8 cellular contexts compared by ENCODE assay signal in genomic region chr13:57629821-57630235, GRCh38. TPM values are rescaled to one million over a fixed set of nuclear protein-coding genes. Genes with fewer than 3 reads are reported as not detected.
DNase-seq lines count a peak whose midpoint lies in the region; ATAC-seq, FAIRE-seq and TF ChIP-seq lines count a peak whose summit lies in the region.

No MANE protein-coding gene starts in this region.

- no peak for TF ChIP-seq EP300 in SK-N-SH (IDR thresholded peaks at IDR 0.05; ENCODE audit: borderline replicate concordance in 1 of 2, low read depth in 1 of 2, low read length in 1 of 2)

- H3K4me1 Mint-ChIP-seq in CD4-positive, alpha-beta memory T cell = peaks cover 24 to 60% (median 42%) of the 10 kb centered on the region in 4 donors

- peaks cover 0 to 20% (median 4%) of the 10 kb centered on the region in 8 donors for H3K9me3 Mint-ChIP-seq in CD4-positive, alpha-beta memory T cell

- POLR2A ChIA-PET in CD4-positive, alpha-beta memory T cell (lab: Charles Lee; ENCODE audit: partially characterized antibody) = no interaction called here
- POLR2A ChIA-PET in SK-N-SH (lab: Yijun Ruan, JAX) = no interaction called here

- CTCF ChIA-PET in CD4-positive, alpha-beta memory T cell (lab: Charles Lee; ENCODE audit: partially characterized antibody) = interaction anchor here (0.9 kb wide), 1 partner anchor 10 kb away, joined by 3 read pairs; no protein-coding TSS in a partner anchor
- CTCF ChIA-PET in SK-N-SH (lab: Yijun Ruan, JAX) = interaction anchor here (0.8 to 3.4 kb wide), 4 partner anchors 41 to 1331 kb away, joined by 3 to 20 read pairs (median 4); no protein-coding TSS in a partner anchor

- H3K79me2 ChIP-seq in SK-N-SH (ENCODE audit: insufficient read depth) = no peaks in the 10 kb centered on the region
- no peaks in the 10 kb centered on the region for H3K79me2 ChIP-seq in smooth muscle cell (ENCODE audit: low read depth)

- ATAC-seq in HG02870 (IDR thresholded peaks at IDR 0.05; ENCODE audit: unreplicated experiment) = peak; percentile 36
- no peak for ATAC-seq in GM18858 (IDR thresholded peaks at IDR 0.05; ENCODE audit: unreplicated experiment)

- DNase-seq in CD4-positive, alpha-beta memory T cell = peak; percentile 40 to 58 (median 52)
- DNase-seq in SK-N-SH (peak; percentile 95), coronary artery (ENCODE audit: low spot score) (peak; percentile 82), kidney (peak; percentile 88), smooth muscle cell (lab: John Stamatoyannopoulos, UW; ENCODE audit: unreplicated experiment) (peak; percentile 66), NCI-H128 (lab: John Stamatoyannopoulos, UW; ENCODE audit: unreplicated experiment) (no peak)

- peaks cover 4% of the 10 kb centered on the region for H3K27me3 ChIP-seq in CD4-positive, alpha-beta memory T cell (ENCODE audit: insufficient read depth, low read length)
- H3K27me3 ChIP-seq in SK-N-SH (ENCODE audit: insufficient read depth) (peaks cover 35% of the 10 kb centered on the region), smooth muscle cell (ENCODE audit: low read depth) (peaks cover 43% of the 10 kb centered on the region)

- TF ChIP-seq CTCF in SK-N-SH (IDR thresholded peaks at IDR 0.05) (no peak), coronary artery (IDR thresholded peaks at IDR 0.05) (no peak), kidney (IDR thresholded peaks at IDR 0.05; ENCODE audit: borderline replicate concordance, extremely low read depth, insufficient read depth) (no peak), smooth muscle cell (IDR thresholded peaks at IDR 0.05; ENCODE audit: borderline replicate concordance, insufficient read depth, poor library complexity, severe bottlenecking) (no peak)

- H4K20me1 ChIP-seq in SK-N-SH (ENCODE audit: insufficient read depth) (no peaks in the 10 kb centered on the region), smooth muscle cell (ENCODE audit: low read depth) (peaks cover 38% of the 10 kb centered on the region)

- peaks cover 7% of the 10 kb centered on the region for H3F3A ChIP-seq in SK-N-SH (replicated peaks; ENCODE audit: insufficient read depth)
- H3F3A ChIP-seq in smooth muscle cell (ENCODE audit: low read depth) = peaks cover 8% of the 10 kb centered on the region

- H3K36me3 Mint-ChIP-seq in CD4-positive, alpha-beta memory T cell = peaks cover 0 to 2% of the 10 kb centered on the region in 2 donors

- FAIRE-seq in kidney (lab: Jason Lieb, UNC) = no peak

- peaks cover 35 to 51% of the 10 kb centered on the region in 2 donors for H3K27me3 Mint-ChIP-seq in CD4-positive, alpha-beta memory T cell

- intact Hi-C loops in CD4-positive, alpha-beta memory T cell (cut with micrococcal nuclease) = no loop called here
- intact Hi-C loops in kidney (cut with DNase I) = no loop called here

- H3K4me2 ChIP-seq in SK-N-SH (peak overlapping the region; percentile 93), smooth muscle cell (peak overlapping the region; percentile 88)

- no peaks in the 10 kb centered on the region for H3K9me3 ChIP-seq in CD4-positive, alpha-beta memory T cell (ENCODE audit: control insufficient read depth in 1 of 2, low read length in 2 of 2)
- H3K9me3 ChIP-seq in SK-N-SH (no peaks in the 10 kb centered on the region), kidney (ENCODE audit: control insufficient read depth in 1 of 2, low read length in 2 of 2) (no peaks in the 10 kb centered on the region), smooth muscle cell (replicated peaks; ENCODE audit: low read depth) (no peaks in the 10 kb centered on the region)

- peak overlapping the region; percentile 86 for H2AFZ ChIP-seq in SK-N-SH (ENCODE audit: low read depth)
- peak overlapping the region; percentile 51 for H2AFZ ChIP-seq in smooth muscle cell (ENCODE audit: low read depth)

- no peak; the same call in 1 of the 2 replicates for TF ChIP-seq RAD21 in SK-N-SH (IDR thresholded peaks at IDR 0.05; ENCODE audit: low read length)

- H3K9me2 ChIP-seq in SK-N-SH = no peaks in the 10 kb centered on the region

- H3K36me3 ChIP-seq in CD4-positive, alpha-beta memory T cell (ENCODE audit: insufficient read depth, low read length) = no peaks in the 10 kb centered on the region
- H3K36me3 ChIP-seq in SK-N-SH (replicated peaks in 1 of 2; ENCODE audit: control insufficient read depth in 1 of 2, insufficient read depth in 2 of 2, low read length in 1 of 2) (no peaks in the 10 kb centered on the region), kidney (ENCODE audit: control insufficient read depth in 1 of 2, insufficient read depth in 2 of 2, low read length in 2 of 2) (no peaks in the 10 kb centered on the region), smooth muscle cell (ENCODE audit: low read depth) (no peaks in the 10 kb centered on the region)

- peaks cover 27% of the 10 kb centered on the region for H3K4me1 ChIP-seq in CD4-positive, alpha-beta memory T cell (ENCODE audit: insufficient read depth, low read length)
- H3K4me1 ChIP-seq in SK-N-SH (ENCODE audit: control insufficient read depth in 1 of 2, insufficient read depth in 2 of 2, low read depth in 1 of 2, low read length in 1 of 2) = peaks cover 4 to 20% of the 10 kb centered on the region in 2 experiments; a peak in 1 of 4 replicates
- peaks cover 0 to 13% of the 10 kb centered on the region in 2 donors for H3K4me1 ChIP-seq in kidney (ENCODE audit: control insufficient read depth in 1 of 2, insufficient read depth in 1 of 2, low read depth in 1 of 2, low read length in 2 of 2)
- peaks cover 10% of the 10 kb centered on the region for H3K4me1 ChIP-seq in smooth muscle cell (ENCODE audit: low read depth)

- H3K9ac ChIP-seq in SK-N-SH (no peak overlapping the region), kidney (ENCODE audit: low read length in 2 of 2) (no peak overlapping the region), smooth muscle cell (ENCODE audit: low read depth) (no peak overlapping the region)

- 4% methylated on average over 33 of the region's 34 CpGs for WGBS in SK-N-SH (ENCODE audit: low lambda C conversion rate)
- under 1% methylated on average over 34 of the region's 34 CpGs for WGBS in smooth muscle cell (ENCODE audit: low lambda C conversion rate)

- peak overlapping the region in 1 of 2 donors; percentile 32 for H3K4me3 ChIP-seq in CD4-positive, alpha-beta memory T cell (ENCODE audit: low read length in 2 of 2)
- peak overlapping the region; percentile 51 to 70 for H3K4me3 ChIP-seq in SK-N-SH (ENCODE audit: low read depth in 2 of 2, low read length in 1 of 2)
- peak overlapping the region; percentile 71 for H3K4me3 ChIP-seq in coronary artery
- peak overlapping the region; percentile 73 to 77 for H3K4me3 ChIP-seq in kidney (ENCODE audit: low read length in 2 of 2)
- peak overlapping the region; percentile 63 for H3K4me3 ChIP-seq in smooth muscle cell

- peak overlapping the region; percentile 63 to 92 (median 86) for H3K4me3 Mint-ChIP-seq in CD4-positive, alpha-beta memory T cell

- no peak overlapping the region for H3K27ac ChIP-seq in CD4-positive, alpha-beta memory T cell (ENCODE audit: low read depth, low read length)
- H3K27ac ChIP-seq in SK-N-SH (ENCODE audit: low read depth in 2 of 2, low read length in 1 of 2) (no peak overlapping the region), coronary artery (no peak overlapping the region), kidney (ENCODE audit: low read depth in 2 of 2, low read length in 2 of 2) (no peak overlapping the region), smooth muscle cell (ENCODE audit: low read depth) (no peak overlapping the region)

- peak overlapping the region in 2 of 7 donors; percentile 16 to 31 for H3K27ac Mint-ChIP-seq in CD4-positive, alpha-beta memory T cell

TF ChIP-seq in SK-N-SH, 30 proteins besides CTCF, POLR2A, EP300 and RAD21 (continues in another document):
- TF ChIP-seq TEAD4 (IDR thresholded peaks at IDR 0.05; ENCODE audit: borderline replicate concordance, insufficient read depth) (no peak), RXRA (IDR thresholded peaks at IDR 0.05; ENCODE audit: borderline replicate concordance, low read depth) (no peak), TCF12 (IDR thresholded peaks at IDR 0.05) (no peak), SIN3A (IDR thresholded peaks at IDR 0.05; ENCODE audit: borderline replicate concordance, low read depth, low read length) (0 out of 2 replicates have a peak, but pooled peaks have one; percentile 39), FOSL2 (IDR thresholded peaks at IDR 0.05; ENCODE audit: borderline replicate concordance, low read depth) (no peak), JUND (IDR thresholded peaks at IDR 0.05) (no peak), ELF1 (IDR thresholded peaks at IDR 0.05) (no peak), RFX5 (IDR thresholded peaks at IDR 0.05; ENCODE audit: low read length) (peak; percentile 52; the same call in 1 of the 2 replicates), GATA2 (CRISPR knock-in tag; IDR thresholded peaks at IDR 0.05) (peak; percentile 74), FOXJ3 (CRISPR knock-in tag; IDR thresholded peaks at IDR 0.05) (no peak), SMC3 (IDR thresholded peaks at IDR 0.05; ENCODE audit: low read depth, low read length) (no peak)

RNA-seq across cellular contexts. Expression of gene PCDH17, which starts 1.7 kb away (rescaled TPM):
- not detected for total RNA-seq in CD4-positive, alpha-beta memory T cell
- not detected for polyA plus RNA-seq in CD4-positive, alpha-beta memory T cell
- polyA plus RNA-seq in SK-N-SH (2012; rRNA removed) (0.13 and 0.21 TPM in 2 replicates), kidney (ENCODE audit: insufficient read depth, low read depth, low replicate concordance) (1.0 TPM), smooth muscle cell (5.7 and 5.9 TPM in 2 replicates)
- 0.13 and 0.35 TPM in 2 replicates for polyA plus RNA-seq in SK-N-SH (2012; cell fraction: cytosol; rRNA removed)
- 0.11 and 0.25 TPM in 2 replicates for polyA plus RNA-seq in SK-N-SH (2012; cell fraction: nucleus; rRNA removed)
- total RNA-seq in kidney (18.5 TPM), smooth muscle cell (9.6 and 9.7 TPM in 2 replicates)
